Comparison of ENCODE assay signal across 23 cellular contexts in the genomic region with DNA sequence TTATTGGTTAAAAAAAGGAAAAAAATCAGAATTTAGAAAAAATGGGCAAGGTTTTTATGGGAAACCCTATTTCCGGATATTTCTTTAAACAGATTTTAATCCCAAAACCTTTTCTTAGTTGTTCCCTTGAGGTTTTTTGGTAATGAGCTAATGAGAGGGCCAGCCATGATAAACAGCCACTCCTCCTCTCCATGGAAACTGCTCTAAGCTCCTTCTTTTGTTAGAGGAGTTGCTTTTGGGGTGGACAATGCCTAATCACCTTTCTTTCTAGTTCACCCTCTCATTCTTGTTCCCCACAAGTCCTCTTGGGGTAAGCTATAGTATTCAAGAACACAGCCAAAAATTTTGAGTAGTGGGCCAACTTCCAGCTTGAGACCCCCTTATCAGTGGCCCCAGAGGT.
DNase-seq lines count a peak whose midpoint lies in the region; ATAC-seq and TF ChIP-seq lines count a peak whose summit lies in the region.
"Had no signal": no experiment of that assay in that cellular context is flagged by ENCODE, and none has a peak within 500 bp of the region (broad histone marks: within the 10 kb centered on the region; RNA-seq: fewer than 3 reads in every experiment).

No MANE protein-coding gene starts in this region.

- no peak overlapping the region for H3K4me2 ChIP-seq in mesendoderm (ENCODE audit: low read length)
- H3K4me2 ChIP-seq: A549 had no signal

- intact Hi-C loops in sciatic nerve (cut with DNase I), result no loop called here

- no peak overlapping the region for H2BK15ac ChIP-seq in mesendoderm (replicated peaks; ENCODE audit: low read depth)

- H4K8ac ChIP-seq in mesendoderm (ENCODE audit: low read depth, low read length), result no peak overlapping the region

- peaks cover 22% of the 10 kb centered on the region for H3K36me3 Mint-ChIP-seq in endothelial cell (ENCODE audit: low read depth, unreplicated experiment)

- no peak for TF ChIP-seq CTCF in endothelial cell (IDR thresholded peaks at IDR 0.05; ENCODE audit: unreplicated experiment)

- H4K5ac ChIP-seq in mesendoderm (ENCODE audit: low read length), result no peak overlapping the region

- H2BK5ac ChIP-seq in mesendoderm (ENCODE audit: low read length), result no peak overlapping the region

- no peaks in the 10 kb centered on the region for H3K79me2 ChIP-seq in mesendoderm (ENCODE audit: control insufficient read depth, insufficient read depth, low read length)

- H3K56ac ChIP-seq in mesendoderm (ENCODE audit: low read length), result no peak overlapping the region

- H3K4me1 ChIP-seq in mesendoderm (ENCODE audit: control insufficient read depth, low read depth, low read length), result peaks cover 3% of the 10 kb centered on the region
- H3K4me1 ChIP-seq: A549 had no signal

- H3K4me3 Mint-ChIP-seq in endothelial cell (ENCODE audit: unreplicated experiment), result no peak overlapping the region
- H3K4me3 Mint-ChIP-seq: CD14-positive monocyte; CD4-positive, alpha-beta T cell; CD8-positive, alpha-beta memory T cell had no signal

- peak overlapping the region; percentile 67 for H3K27ac Mint-ChIP-seq in endothelial cell (ENCODE audit: unreplicated experiment)
- H3K27ac Mint-ChIP-seq: CD4-positive, alpha-beta T cell; CD8-positive, alpha-beta memory T cell had no signal

- no peak overlapping the region for H3K4ac ChIP-seq in mesendoderm (ENCODE audit: low read depth, low read length)

- WGBS in mesendoderm (ENCODE audit: extremely low coverage, insufficient coverage, low lambda C conversion rate), result no CpG with 5 or more reads among the region's 1 CpG

- no peaks in the 10 kb centered on the region for H3K79me1 ChIP-seq in mesendoderm (ENCODE audit: low read length)

- H3K4me1 Mint-ChIP-seq in endothelial cell (ENCODE audit: unreplicated experiment), result peaks cover 57% of the 10 kb centered on the region
- H3K4me1 Mint-ChIP-seq: CD14-positive monocyte had no signal

- peak; percentile 85 for ATAC-seq in sciatic nerve
- no peak for ATAC-seq in HG02981 (IDR thresholded peaks at IDR 0.05; ENCODE audit: unreplicated experiment)
- no peak for ATAC-seq in HG03442 (IDR thresholded peaks at IDR 0.05; ENCODE audit: unreplicated experiment)
- ATAC-seq: A549, GM12878 had no signal

- no peak overlapping the region for H3K23ac ChIP-seq in mesendoderm (ENCODE audit: low read length)

- H2BK120ac ChIP-seq in mesendoderm (ENCODE audit: low read depth, low read length), result no peak overlapping the region

- no peak overlapping the region for H3K4me3 ChIP-seq in mesendoderm (ENCODE audit: low read length)
- H3K4me3 ChIP-seq: A549; BLaER1 treated with 17β-estradiol and CSF1 and Interleukin-3, amounts not matched to agents 10 nM and 100 nM; GM12878; GM23248 had no signal

- no peak overlapping the region for H3K9ac ChIP-seq in mesendoderm (ENCODE audit: low read length)
- H3K9ac ChIP-seq: BLaER1 treated with 17β-estradiol and CSF1 and Interleukin-3, amounts not matched to agents 10 nM and 100 nM; GM23248 had no signal

- H3K18ac ChIP-seq in mesendoderm (ENCODE audit: low read length), result peak overlapping the region; percentile 51

- H3K27me3 ChIP-seq in mesendoderm (ENCODE audit: insufficient read depth, low read length, poor library complexity), result no peaks in the 10 kb centered on the region
- H3K27me3 ChIP-seq: BE2C; BLaER1 treated with 17β-estradiol and CSF1 and Interleukin-3, amounts not matched to agents 10 nM and 100 nM had no signal

- H2AK5ac ChIP-seq in mesendoderm (ENCODE audit: low read length), result no peak overlapping the region

- no peaks in the 10 kb centered on the region for H3K36me3 ChIP-seq in mesendoderm (ENCODE audit: control insufficient read depth, insufficient read depth, low read length)

- no peaks in the 10 kb centered on the region for H3K9me3 Mint-ChIP-seq in endothelial cell (ENCODE audit: unreplicated experiment)
- H3K9me3 Mint-ChIP-seq: CD4-positive, alpha-beta T cell; CD8-positive, alpha-beta memory T cell had no signal

- no peak overlapping the region for H3K27ac ChIP-seq in mesendoderm (ENCODE audit: low read depth, low read length)
- H3K27ac ChIP-seq: A549; BLaER1 treated with 17β-estradiol and CSF1 and Interleukin-3, amounts not matched to agents 10 nM and 100 nM; GM23248 had no signal

- DNase-seq in NCI-H748 (lab: John Stamatoyannopoulos, UW; ENCODE audit: unreplicated experiment) (peak; percentile 11), NCI-H748 treated with DMSO at 0.1 percent for 48 hours (lab: John Stamatoyannopoulos, UW) (no peak), endothelial cell (ENCODE audit: low spot score) (no peak), mesendoderm (no peak), sciatic nerve (ENCODE audit: low spot score) (no peak)
- DNase-seq in activated naive CD4-positive, alpha-beta T cell treated with Interleukin-2 at 50 U/mL for 16 hours, result no peak
- DNase-seq: 8988T; ACHN; BE2C; CD4-positive, alpha-beta T cell; CD8-positive, alpha-beta memory T cell; DMS79; EL; GDM1; H7; HCEC 1CT had no signal

- H3K27me3 Mint-ChIP-seq in endothelial cell (ENCODE audit: unreplicated experiment), result peaks cover 11% of the 10 kb centered on the region
- H3K27me3 Mint-ChIP-seq: CD4-positive, alpha-beta T cell; CD8-positive, alpha-beta memory T cell had no signal
